ENCODE assay signal across 8 cellular contexts in the genomic region with DNA sequence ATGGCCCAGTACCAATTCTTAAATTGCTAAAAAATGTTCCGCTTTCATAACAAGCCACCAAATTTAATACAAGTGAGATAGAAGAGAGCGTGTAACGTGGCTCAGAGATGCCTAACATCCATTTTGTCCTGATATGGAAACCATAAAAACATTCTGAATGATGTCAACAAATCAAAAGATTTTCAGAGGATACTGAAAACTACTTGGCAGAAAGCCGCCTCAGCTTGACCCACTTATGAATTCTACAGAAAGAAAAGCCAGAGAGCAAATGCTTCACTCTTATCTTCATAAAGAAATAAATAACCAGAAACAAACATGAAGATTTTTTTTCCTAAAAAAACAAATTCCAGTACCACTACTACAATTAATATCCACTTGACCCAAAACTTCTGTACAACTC.
"Had no signal": no experiment of that assay in that cellular context is flagged by ENCODE, and none has a peak within 500 bp of the region (broad histone marks: within the 10 kb centered on the region; RNA-seq: fewer than 3 reads in every experiment).

No MANE protein-coding gene starts in this region.

- ATAC-seq: GM12878 had no signal

- H3K4me3 ChIP-seq: GM12878 had no signal

- FAIRE-seq: G401.6, GM12878, GM12891, GM12892, GM18507, GM19239 had no signal

- DNase-seq: GDM1, GF-D8 had no signal
